Comparison of ENCODE assay signal across 8 cellular contexts in genomic region chr5:32942225-32942989, GRCh38.
DNase-seq lines count a peak whose midpoint lies in the region; ATAC-seq and TF ChIP-seq lines count a peak whose summit lies in the region.

No MANE protein-coding gene starts in this region.

- ATAC-seq in GM18519 (IDR thresholded peaks at IDR 0.05; ENCODE audit: low FRiP score, unreplicated experiment) (peak; percentile 86), HG03139 (IDR thresholded peaks at IDR 0.05; ENCODE audit: unreplicated experiment) (peak; percentile 77)

- H3K36me3 ChIP-seq in PC-9 (ENCODE audit: low read depth) = no peaks in the 10 kb centered on the region

- POLR2A ChIA-PET in PC-9 (lab: Charles Lee; ENCODE audit: unreplicated experiment) = no interaction called here

- no peak overlapping the region for H2AFZ ChIP-seq in PC-9

- no peaks in the 10 kb centered on the region for H3K79me2 ChIP-seq in PC-9 (ENCODE audit: low read depth)

- no peaks in the 10 kb centered on the region for H3K9me3 ChIP-seq in PC-9 (ENCODE audit: insufficient read depth, low read depth)

- H3K4me1 ChIP-seq in PC-9 (replicated peaks; ENCODE audit: insufficient read depth) = no peaks in the 10 kb centered on the region

- H3F3A ChIP-seq in PC-9 (ENCODE audit: insufficient read depth, low read depth) = no peaks in the 10 kb centered on the region

- no peaks in the 10 kb centered on the region for H4K20me1 ChIP-seq in PC-9 (ENCODE audit: insufficient read depth)

- H3K9me2 ChIP-seq in PC-9 (ENCODE audit: insufficient read depth) = no peaks in the 10 kb centered on the region

- H3K4me2 ChIP-seq in PC-9 = no peak overlapping the region

- H3K4me3 ChIP-seq in AG10803 (ENCODE audit: low read length) (no peak overlapping the region), PC-9 (no peak overlapping the region), dorsolateral prefrontal cortex (no peak overlapping the region)

- TF ChIP-seq CTCF in AG10803 (conservative IDR thresholded peaks at IDR 0.05; ENCODE audit: low read length) = peak; percentile 43
- TF ChIP-seq CTCF in PC-9 (conservative IDR thresholded peaks at IDR 0.05) = peak; percentile 80
- peak in 1 of 56 donors; percentile 17 for TF ChIP-seq CTCF in dorsolateral prefrontal cortex (IDR thresholded peaks at IDR 0.05 in 54 of 56, conservative IDR thresholded peaks at IDR 0.05 in 2 of 56; ENCODE audit: low read depth in 1 of 56, partially characterized antibody in 56 of 56)

- H3K27me3 ChIP-seq in PC-9 (ENCODE audit: insufficient read depth, low read depth) = no peaks in the 10 kb centered on the region
- H3K27me3 ChIP-seq in dorsolateral prefrontal cortex = no peaks in the 10 kb centered on the region

- intact Hi-C loops in PC-9 (cut with micrococcal nuclease; ENCODE audit: unreplicated experiment) = no loop called here
- intact Hi-C loops in dorsolateral prefrontal cortex (cut with DNase I) = no loop called here

- CTCF ChIA-PET in PC-9 (lab: Charles Lee) = no interaction called here

- no peak for DNase-seq in AG10803 (ENCODE audit: low read depth)
- DNase-seq in PC-9 = no peak
- DNase-seq in iPS DF 19.7 (ENCODE audit: low read depth, low spot score) = peak; percentile 38
- no peak for DNase-seq in dorsolateral prefrontal cortex
- DNase-seq in activated effector memory CD4-positive, alpha-beta T cell treated with Interleukin-2 at 50 U/mL for 16 hours = no peak
- DNase-seq in NCI-H446 treated with DMSO at 0.1 percent for 48 hours (lab: John Stamatoyannopoulos, UW) = no peak

- BruUV-seq in PC-9 (replicated peaks; lab: Mats Ljungman, UMichigan) = no TSS peak

- H3K27ac ChIP-seq in PC-9 (no peak overlapping the region), dorsolateral prefrontal cortex (no peak overlapping the region)
